1 cellular context compared by ENCODE assay signal in the genomic region with DNA sequence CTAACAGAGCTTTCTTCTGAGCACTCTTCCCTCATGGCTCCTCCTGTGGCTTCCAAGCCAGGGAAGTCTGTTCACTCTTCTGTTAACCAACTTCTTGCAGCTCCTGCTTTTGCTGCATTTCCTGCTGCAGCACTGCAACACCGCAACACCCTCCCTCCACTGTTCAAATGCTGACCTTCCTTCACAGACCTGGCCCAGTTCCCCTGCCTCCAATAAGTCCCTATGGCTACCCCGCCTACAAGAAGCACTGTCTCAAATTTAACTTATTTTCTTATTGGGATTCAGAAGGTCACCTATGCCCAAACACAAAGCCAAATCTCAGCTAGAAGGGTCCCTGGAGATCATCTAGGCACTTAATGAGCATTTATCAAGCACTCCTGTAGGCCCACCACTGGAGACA.
TF ChIP-seq lines count a peak whose summit lies in the region.

No MANE protein-coding gene starts in this region.

TF ChIP-seq in SK-N-SH treated with all-trans-retinoic acid at 6 μM for 48 hours, 23 proteins besides CTCF, POLR2A, EP300 and RAD21 (continued from another document):
- TF ChIP-seq, protein P1, sequence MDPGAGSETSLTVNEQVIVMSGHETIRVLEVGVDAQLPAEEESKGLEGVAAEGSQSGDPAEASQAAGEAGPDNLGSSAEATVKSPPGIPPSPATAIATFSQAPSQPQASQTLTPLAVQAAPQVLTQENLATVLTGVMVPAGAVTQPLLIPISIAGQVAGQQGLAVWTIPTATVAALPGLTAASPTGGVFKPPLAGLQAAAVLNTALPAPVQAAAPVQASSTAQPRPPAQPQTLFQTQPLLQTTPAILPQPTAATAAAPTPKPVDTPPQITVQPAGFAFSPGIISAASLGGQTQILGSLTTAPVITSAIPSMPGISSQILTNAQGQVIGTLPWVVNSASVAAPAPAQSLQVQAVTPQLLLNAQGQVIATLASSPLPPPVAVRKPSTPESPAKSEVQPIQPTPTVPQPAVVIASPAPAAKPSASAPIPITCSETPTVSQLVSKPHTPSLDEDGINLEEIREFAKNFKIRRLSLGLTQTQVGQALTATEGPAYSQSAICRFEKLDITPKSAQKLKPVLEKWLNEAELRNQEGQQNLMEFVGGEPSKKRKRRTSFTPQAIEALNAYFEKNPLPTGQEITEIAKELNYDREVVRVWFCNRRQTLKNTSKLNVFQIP (CRISPR knock-in tag; IDR thresholded peaks at IDR 0.05; ENCODE audit: borderline replicate concordance, low read depth) = no peak
- TF ChIP-seq ZNF70 (CRISPR knock-in tag; IDR thresholded peaks at IDR 0.05) (no peak), PPARA (CRISPR knock-in tag; IDR thresholded peaks at IDR 0.05; ENCODE audit: borderline replicate concordance) (no peak), GLIS3 (CRISPR knock-in tag; IDR thresholded peaks at IDR 0.05) (no peak), SNAI2 (CRISPR knock-in tag; IDR thresholded peaks at IDR 0.05) (no peak), ESRRG (CRISPR knock-in tag; IDR thresholded peaks at IDR 0.05) (no peak), ARNTL (CRISPR knock-in tag; IDR thresholded peaks at IDR 0.05; ENCODE audit: borderline replicate concordance, low read depth) (no peak), ISL1 (CRISPR knock-in tag; IDR thresholded peaks at IDR 0.05) (no peak), TCF4 (CRISPR knock-in tag; IDR thresholded peaks at IDR 0.05; ENCODE audit: borderline replicate concordance) (no peak)
- TF ChIP-seq, protein P2, sequence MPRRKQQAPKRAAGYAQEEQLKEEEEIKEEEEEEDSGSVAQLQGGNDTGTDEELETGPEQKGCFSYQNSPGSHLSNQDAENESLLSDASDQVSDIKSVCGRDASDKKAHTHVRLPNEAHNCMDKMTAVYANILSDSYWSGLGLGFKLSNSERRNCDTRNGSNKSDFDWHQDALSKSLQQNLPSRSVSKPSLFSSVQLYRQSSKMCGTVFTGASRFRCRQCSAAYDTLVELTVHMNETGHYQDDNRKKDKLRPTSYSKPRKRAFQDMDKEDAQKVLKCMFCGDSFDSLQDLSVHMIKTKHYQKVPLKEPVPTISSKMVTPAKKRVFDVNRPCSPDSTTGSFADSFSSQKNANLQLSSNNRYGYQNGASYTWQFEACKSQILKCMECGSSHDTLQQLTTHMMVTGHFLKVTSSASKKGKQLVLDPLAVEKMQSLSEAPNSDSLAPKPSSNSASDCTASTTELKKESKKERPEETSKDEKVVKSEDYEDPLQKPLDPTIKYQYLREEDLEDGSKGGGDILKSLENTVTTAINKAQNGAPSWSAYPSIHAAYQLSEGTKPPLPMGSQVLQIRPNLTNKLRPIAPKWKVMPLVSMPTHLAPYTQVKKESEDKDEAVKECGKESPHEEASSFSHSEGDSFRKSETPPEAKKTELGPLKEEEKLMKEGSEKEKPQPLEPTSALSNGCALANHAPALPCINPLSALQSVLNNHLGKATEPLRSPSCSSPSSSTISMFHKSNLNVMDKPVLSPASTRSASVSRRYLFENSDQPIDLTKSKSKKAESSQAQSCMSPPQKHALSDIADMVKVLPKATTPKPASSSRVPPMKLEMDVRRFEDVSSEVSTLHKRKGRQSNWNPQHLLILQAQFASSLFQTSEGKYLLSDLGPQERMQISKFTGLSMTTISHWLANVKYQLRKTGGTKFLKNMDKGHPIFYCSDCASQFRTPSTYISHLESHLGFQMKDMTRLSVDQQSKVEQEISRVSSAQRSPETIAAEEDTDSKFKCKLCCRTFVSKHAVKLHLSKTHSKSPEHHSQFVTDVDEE (CRISPR knock-in tag; IDR thresholded peaks at IDR 0.05) = no peak
- TF ChIP-seq, protein P3, sequence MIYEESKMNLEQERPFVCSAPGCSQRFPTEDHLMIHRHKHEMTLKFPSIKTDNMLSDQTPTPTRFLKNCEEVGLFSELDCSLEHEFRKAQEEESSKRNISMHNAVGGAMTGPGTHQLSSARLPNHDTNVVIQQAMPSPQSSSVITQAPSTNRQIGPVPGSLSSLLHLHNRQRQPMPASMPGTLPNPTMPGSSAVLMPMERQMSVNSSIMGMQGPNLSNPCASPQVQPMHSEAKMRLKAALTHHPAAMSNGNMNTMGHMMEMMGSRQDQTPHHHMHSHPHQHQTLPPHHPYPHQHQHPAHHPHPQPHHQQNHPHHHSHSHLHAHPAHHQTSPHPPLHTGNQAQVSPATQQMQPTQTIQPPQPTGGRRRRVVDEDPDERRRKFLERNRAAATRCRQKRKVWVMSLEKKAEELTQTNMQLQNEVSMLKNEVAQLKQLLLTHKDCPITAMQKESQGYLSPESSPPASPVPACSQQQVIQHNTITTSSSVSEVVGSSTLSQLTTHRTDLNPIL (CRISPR knock-in tag; IDR thresholded peaks at IDR 0.05; ENCODE audit: low read depth) = no peak
